ENCODE assay signal across 1 cellular context in the genomic region with DNA sequence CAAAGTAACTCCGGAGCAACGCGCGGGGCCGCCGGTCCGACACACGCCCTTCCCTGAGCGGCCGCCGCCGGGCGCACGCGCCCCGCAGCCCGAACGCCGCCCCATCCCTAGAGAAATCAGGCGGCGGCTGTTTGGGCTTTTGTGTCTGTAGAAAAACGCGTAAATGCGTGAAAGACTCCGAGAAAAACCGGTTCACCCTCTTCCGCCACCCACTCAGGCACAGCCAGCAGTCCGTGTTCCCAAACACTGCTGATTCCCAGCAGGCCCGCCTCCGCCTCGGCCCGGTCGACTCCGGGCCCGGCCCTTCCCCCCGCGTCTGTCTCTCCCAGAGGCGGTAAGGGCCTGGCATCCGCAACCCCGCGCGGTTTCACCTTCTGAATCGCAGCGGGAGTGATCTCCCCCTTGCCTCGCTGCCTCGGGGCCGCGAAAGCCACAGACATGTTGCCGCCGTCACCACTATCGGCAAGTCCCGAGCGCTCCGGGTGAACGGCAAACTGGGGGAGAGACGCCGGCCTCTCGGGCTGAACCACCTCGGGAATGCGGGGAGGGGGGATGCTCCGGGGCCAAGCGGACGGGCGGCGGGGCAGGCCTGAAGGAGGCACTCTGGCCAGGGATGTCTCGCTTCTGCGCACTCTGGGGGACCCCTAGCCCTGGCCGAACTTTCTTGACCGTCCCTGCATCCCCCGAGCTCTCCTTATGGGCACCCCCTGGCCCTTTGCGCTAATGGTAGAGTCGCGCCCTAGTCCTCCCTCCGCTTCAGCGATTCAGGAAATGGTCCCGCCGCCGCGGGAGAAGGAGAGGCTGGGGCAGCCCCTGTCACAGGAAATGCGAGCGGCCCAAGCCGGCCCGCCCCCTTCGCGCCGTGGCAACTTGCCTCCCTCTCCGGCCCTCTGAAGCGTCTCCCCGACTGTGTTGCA.
TF ChIP-seq lines count a peak whose summit lies in the region.

A gene with protein sequence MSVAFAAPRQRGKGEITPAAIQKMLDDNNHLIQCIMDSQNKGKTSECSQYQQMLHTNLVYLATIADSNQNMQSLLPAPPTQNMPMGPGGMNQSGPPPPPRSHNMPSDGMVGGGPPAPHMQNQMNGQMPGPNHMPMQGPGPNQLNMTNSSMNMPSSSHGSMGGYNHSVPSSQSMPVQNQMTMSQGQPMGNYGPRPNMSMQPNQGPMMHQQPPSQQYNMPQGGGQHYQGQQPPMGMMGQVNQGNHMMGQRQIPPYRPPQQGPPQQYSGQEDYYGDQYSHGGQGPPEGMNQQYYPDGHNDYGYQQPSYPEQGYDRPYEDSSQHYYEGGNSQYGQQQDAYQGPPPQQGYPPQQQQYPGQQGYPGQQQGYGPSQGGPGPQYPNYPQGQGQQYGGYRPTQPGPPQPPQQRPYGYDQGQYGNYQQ (minus strand): TSS at position 484 of the 917 bp plus-strand sequence. CDS start 44 bp downstream, at position 440.

TF ChIP-seq in K562, 482 proteins besides CTCF, POLR2A, EP300 and RAD21 (continued from another document and continues in another):
- TF ChIP-seq ZNF431 (CRISPR knock-in tag; IDR thresholded peaks at IDR 0.05) = peak; percentile 30; the same call in 1 of the 2 replicates
- no peak for TF ChIP-seq ETV6 (IDR thresholded peaks at IDR 0.05; ENCODE audit: borderline replicate concordance in 1 of 2, low read depth in 2 of 2, low read length in 1 of 2)
- no peak for TF ChIP-seq ETV6 (CRISPR knock-in tag; IDR thresholded peaks at IDR 0.05; ENCODE audit: borderline replicate concordance)
- peak; percentile 49 for TF ChIP-seq NCOR1 (IDR thresholded peaks at IDR 0.05)
- TF ChIP-seq, protein P1, sequence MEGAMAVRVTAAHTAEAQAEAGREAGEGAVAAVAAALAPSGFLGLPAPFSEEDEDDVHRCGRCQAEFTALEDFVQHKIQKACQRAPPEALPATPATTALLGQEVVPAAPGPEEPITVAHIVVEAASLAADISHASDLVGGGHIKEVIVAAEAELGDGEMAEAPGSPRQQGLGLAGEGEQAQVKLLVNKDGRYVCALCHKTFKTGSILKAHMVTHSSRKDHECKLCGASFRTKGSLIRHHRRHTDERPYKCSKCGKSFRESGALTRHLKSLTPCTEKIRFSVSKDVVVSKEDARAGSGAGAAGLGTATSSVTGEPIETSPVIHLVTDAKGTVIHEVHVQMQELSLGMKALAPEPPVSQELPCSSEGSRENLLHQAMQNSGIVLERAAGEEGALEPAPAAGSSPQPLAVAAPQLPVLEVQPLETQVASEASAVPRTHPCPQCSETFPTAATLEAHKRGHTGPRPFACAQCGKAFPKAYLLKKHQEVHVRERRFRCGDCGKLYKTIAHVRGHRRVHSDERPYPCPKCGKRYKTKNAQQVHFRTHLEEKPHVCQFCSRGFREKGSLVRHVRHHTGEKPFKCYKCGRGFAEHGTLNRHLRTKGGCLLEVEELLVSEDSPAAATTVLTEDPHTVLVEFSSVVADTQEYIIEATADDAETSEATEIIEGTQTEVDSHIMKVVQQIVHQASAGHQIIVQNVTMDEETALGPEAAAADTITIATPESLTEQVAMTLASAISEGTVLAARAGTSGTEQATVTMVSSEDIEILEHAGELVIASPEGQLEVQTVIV (CRISPR knock-in tag; IDR thresholded peaks at IDR 0.05; ENCODE audit: borderline replicate concordance) = no peak
- no peak for TF ChIP-seq ZKSCAN8 (CRISPR knock-in tag; IDR thresholded peaks at IDR 0.05)
- no peak for TF ChIP-seq ARID2 (IDR thresholded peaks at IDR 0.05)
- no peak for TF ChIP-seq SMARCA5 (IDR thresholded peaks at IDR 0.05)
- no peak for TF ChIP-seq SMARCB1 (IDR thresholded peaks at IDR 0.05; ENCODE audit: insufficient read length, low read depth)
- no peak for TF ChIP-seq SP2 (IDR thresholded peaks at IDR 0.05; ENCODE audit: extremely low read depth, low read depth, low read length, poor library complexity, severe bottlenecking)
- peak; percentile 82 for TF ChIP-seq POLR2B (IDR thresholded peaks at IDR 0.05; ENCODE audit: low read depth, partially characterized antibody)
- no peak for TF ChIP-seq ZNF436 (CRISPR knock-in tag; IDR thresholded peaks at IDR 0.05)
- TF ChIP-seq, protein P2, sequence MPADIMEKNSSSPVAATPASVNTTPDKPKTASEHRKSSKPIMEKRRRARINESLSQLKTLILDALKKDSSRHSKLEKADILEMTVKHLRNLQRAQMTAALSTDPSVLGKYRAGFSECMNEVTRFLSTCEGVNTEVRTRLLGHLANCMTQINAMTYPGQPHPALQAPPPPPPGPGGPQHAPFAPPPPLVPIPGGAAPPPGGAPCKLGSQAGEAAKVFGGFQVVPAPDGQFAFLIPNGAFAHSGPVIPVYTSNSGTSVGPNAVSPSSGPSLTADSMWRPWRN (IDR thresholded peaks at IDR 0.05; ENCODE audit: low read depth) = peak; percentile 53
- TF ChIP-seq, protein P3, sequence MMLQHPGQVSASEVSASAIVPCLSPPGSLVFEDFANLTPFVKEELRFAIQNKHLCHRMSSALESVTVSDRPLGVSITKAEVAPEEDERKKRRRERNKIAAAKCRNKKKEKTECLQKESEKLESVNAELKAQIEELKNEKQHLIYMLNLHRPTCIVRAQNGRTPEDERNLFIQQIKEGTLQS (IDR thresholded peaks at IDR 0.05) = peak; percentile 52; the same call in 1 of the 2 replicates
- TF ChIP-seq, protein P3 (CRISPR knock-in tag; conservative IDR thresholded peaks at IDR 0.05) = no peak
- TF ChIP-seq SIN3A (IDR thresholded peaks at IDR 0.05; ENCODE audit: borderline replicate concordance in 2 of 2, control insufficient read depth in 1 of 2, low read depth in 2 of 2, low read length in 2 of 2) = peak; percentile 42 to 61; a peak in 3 of 4 replicates
- no peak for TF ChIP-seq EWSR1 (IDR thresholded peaks at IDR 0.05; ENCODE audit: borderline replicate concordance, low read depth, partially characterized antibody)
- TF ChIP-seq RBM25 (IDR thresholded peaks at IDR 0.05; ENCODE audit: low read depth, low read length, severe bottlenecking) = no peak
- TF ChIP-seq ZNF57 (CRISPR knock-in tag; IDR thresholded peaks at IDR 0.05) = no peak
- TF ChIP-seq, protein P4, sequence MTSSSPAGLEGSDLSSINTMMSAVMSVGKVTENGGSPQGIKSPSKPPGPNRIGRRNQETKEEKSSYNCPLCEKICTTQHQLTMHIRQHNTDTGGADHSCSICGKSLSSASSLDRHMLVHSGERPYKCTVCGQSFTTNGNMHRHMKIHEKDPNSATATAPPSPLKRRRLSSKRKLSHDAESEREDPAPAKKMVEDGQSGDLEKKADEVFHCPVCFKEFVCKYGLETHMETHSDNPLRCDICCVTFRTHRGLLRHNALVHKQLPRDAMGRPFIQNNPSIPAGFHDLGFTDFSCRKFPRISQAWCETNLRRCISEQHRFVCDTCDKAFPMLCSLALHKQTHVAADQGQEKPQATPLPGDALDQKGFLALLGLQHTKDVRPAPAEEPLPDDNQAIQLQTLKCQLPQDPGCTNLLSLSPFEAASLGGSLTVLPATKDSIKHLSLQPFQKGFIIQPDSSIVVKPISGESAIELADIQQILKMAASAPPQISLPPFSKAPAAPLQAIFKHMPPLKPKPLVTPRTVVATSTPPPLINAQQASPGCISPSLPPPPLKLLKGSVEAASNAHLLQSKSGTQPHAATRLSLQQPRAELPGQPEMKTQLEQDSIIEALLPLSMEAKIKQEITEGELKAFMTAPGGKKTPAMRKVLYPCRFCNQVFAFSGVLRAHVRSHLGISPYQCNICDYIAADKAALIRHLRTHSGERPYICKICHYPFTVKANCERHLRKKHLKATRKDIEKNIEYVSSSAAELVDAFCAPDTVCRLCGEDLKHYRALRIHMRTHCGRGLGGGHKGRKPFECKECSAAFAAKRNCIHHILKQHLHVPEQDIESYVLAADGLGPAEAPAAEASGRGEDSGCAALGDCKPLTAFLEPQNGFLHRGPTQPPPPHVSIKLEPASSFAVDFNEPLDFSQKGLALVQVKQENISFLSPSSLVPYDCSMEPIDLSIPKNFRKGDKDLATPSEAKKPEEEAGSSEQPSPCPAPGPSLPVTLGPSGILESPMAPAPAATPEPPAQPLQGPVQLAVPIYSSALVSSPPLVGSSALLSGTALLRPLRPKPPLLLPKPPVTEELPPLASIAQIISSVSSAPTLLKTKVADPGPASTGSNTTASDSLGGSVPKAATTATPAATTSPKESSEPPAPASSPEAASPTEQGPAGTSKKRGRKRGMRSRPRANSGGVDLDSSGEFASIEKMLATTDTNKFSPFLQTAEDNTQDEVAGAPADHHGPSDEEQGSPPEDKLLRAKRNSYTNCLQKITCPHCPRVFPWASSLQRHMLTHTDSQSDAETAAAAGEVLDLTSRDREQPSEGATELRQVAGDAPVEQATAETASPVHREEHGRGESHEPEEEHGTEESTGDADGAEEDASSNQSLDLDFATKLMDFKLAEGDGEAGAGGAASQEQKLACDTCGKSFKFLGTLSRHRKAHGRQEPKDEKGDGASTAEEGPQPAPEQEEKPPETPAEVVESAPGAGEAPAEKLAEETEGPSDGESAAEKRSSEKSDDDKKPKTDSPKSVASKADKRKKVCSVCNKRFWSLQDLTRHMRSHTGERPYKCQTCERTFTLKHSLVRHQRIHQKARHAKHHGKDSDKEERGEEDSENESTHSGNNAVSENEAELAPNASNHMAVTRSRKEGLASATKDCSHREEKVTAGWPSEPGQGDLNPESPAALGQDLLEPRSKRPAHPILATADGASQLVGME (CRISPR knock-in tag; IDR thresholded peaks at IDR 0.05) = peak; percentile 97
- TF ChIP-seq, protein P5, sequence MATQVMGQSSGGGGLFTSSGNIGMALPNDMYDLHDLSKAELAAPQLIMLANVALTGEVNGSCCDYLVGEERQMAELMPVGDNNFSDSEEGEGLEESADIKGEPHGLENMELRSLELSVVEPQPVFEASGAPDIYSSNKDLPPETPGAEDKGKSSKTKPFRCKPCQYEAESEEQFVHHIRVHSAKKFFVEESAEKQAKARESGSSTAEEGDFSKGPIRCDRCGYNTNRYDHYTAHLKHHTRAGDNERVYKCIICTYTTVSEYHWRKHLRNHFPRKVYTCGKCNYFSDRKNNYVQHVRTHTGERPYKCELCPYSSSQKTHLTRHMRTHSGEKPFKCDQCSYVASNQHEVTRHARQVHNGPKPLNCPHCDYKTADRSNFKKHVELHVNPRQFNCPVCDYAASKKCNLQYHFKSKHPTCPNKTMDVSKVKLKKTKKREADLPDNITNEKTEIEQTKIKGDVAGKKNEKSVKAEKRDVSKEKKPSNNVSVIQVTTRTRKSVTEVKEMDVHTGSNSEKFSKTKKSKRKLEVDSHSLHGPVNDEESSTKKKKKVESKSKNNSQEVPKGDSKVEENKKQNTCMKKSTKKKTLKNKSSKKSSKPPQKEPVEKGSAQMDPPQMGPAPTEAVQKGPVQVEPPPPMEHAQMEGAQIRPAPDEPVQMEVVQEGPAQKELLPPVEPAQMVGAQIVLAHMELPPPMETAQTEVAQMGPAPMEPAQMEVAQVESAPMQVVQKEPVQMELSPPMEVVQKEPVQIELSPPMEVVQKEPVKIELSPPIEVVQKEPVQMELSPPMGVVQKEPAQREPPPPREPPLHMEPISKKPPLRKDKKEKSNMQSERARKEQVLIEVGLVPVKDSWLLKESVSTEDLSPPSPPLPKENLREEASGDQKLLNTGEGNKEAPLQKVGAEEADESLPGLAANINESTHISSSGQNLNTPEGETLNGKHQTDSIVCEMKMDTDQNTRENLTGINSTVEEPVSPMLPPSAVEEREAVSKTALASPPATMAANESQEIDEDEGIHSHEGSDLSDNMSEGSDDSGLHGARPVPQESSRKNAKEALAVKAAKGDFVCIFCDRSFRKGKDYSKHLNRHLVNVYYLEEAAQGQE (CRISPR knock-in tag; IDR thresholded peaks at IDR 0.05; ENCODE audit: low read depth) = no peak
- TF ChIP-seq FOXM1 (IDR thresholded peaks at IDR 0.05; ENCODE audit: low read depth) = no peak
- peak; percentile 59; the same call in 1 of the 2 replicates for TF ChIP-seq FOXM1 (CRISPR knock-in tag; IDR thresholded peaks at IDR 0.05; ENCODE audit: low read depth)
- no peak for TF ChIP-seq TCFL5 (CRISPR knock-in tag; conservative IDR thresholded peaks at IDR 0.05)
- no peak for TF ChIP-seq ZNF79 (CRISPR knock-in tag; IDR thresholded peaks at IDR 0.05; ENCODE audit: low read depth)
- peak; percentile 93 for TF ChIP-seq RBBP5 (IDR thresholded peaks at IDR 0.05; ENCODE audit: borderline replicate concordance, insufficient read depth, low read length, poor library complexity, severe bottlenecking)
- TF ChIP-seq DNMT1 (IDR thresholded peaks at IDR 0.05) = no peak
- TF ChIP-seq ARNT (IDR thresholded peaks at IDR 0.05) = no peak; a peak in 1 of 4 replicates
- no peak for TF ChIP-seq EZH2 (IDR thresholded peaks at IDR 0.05; ENCODE audit: borderline replicate concordance, low read depth, low read length)
